In the genomic region with DNA sequence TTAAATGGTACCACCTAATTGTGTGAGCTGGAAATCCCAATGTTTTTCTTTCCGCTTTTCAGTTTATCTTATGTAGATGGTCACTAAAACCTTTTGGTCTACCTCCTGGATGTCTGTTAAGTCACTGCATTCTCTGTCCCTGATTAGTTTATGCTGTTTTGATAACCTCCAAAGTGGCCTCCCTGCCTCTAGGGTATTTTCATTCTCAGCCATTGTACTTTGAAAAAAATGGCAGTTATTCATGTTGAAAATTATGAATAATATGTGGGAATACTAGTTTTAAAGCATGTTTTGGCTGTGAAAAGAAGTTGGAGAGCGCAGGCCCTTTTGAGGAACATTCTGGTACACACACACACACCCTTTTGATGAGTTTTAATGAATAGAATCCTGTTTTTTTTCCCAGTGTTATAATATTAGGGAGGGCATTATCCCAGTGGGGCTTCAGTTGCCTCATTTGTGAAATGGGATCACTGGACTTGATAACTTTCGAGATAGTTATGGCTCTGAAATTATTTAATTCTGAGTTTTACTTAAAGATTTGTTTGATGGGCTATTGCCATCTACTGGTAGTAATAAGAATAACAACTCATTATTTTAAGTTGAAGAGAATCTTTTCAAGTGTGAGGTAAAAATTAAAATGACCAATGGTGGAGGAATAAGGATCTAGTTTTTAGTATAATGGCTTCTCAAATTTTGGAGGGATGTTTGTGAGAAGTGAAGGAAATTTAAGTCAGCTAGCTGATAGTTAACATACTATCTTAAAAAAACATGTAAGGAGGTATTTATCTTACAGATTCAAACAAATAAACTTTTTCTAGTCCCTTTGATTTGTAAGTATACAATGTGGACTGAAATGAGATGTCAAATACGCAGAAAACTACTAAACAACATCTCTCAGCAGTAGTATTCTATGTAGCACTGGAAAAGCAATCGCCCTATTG, we compare ENCODE assay signal across 8 cellular contexts. TPM values are rescaled to one million over a fixed set of nuclear protein-coding genes. Genes with fewer than 3 reads are reported as not detected.
DNase-seq lines count a peak whose midpoint lies in the region; ATAC-seq, FAIRE-seq and TF ChIP-seq lines count a peak whose summit lies in the region.

No MANE protein-coding gene starts in this region.

- DNase-seq in SIG-M5 treated with dmso at 0.1 percent for 504 hours (lab: John Stamatoyannopoulos, UW; ENCODE audit: unreplicated experiment) (peak; percentile 7), SIG-M5 (lab: John Stamatoyannopoulos, UW) (no peak), NCI-H2171 (lab: John Stamatoyannopoulos, UW) (peak; percentile 23), body of pancreas (no peak), mesenchymal stem cell (peak; percentile 47), NCI-H187 treated with DMSO at 0.1 percent for 48 hours (lab: John Stamatoyannopoulos, UW) (no peak), GM12891 (ENCODE audit: insufficient read length, low spot score) (no peak)

- H2AFZ ChIP-seq in mesenchymal stem cell (ENCODE audit: low read depth, low read length) = no peak overlapping the region

- no peak for TF ChIP-seq POLR2A in body of pancreas (IDR thresholded peaks at IDR 0.05)
- no peak for TF ChIP-seq POLR2A in GM12891 (IDR thresholded peaks at IDR 0.05; ENCODE audit: low read depth, low read length)

- TF ChIP-seq CTCF in body of pancreas (IDR thresholded peaks at IDR 0.05) = peak; percentile 52 to 67 (median 64)

- intact Hi-C loops in body of pancreas (cut with DNase I) = no loop called here

- peak overlapping the region in 2 of 4 donors; percentile 1 to 93 for H3K27ac ChIP-seq in body of pancreas
- no peak overlapping the region for H3K27ac ChIP-seq in mesenchymal stem cell (ENCODE audit: low read length, poor library complexity, severe bottlenecking)

- H3K27me3 ChIP-seq in body of pancreas (no peaks in the 10 kb centered on the region), mesenchymal stem cell (ENCODE audit: control insufficient read depth in 1 of 2, insufficient read depth in 1 of 2, low read length in 2 of 2) (no peaks in the 10 kb centered on the region)

- H3K23ac ChIP-seq in mesenchymal stem cell (ENCODE audit: low read length in 2 of 2) = no peak overlapping the region

- H3K18ac ChIP-seq in mesenchymal stem cell (ENCODE audit: low read depth in 1 of 2, low read length in 2 of 2) = no peak overlapping the region

- H3K9ac ChIP-seq in mesenchymal stem cell (ENCODE audit: low read length) = peak overlapping the region; percentile 25

- H3K9me3 ChIP-seq in body of pancreas (no peaks in the 10 kb centered on the region), mesenchymal stem cell (ENCODE audit: control insufficient read depth, low read length) (no peaks in the 10 kb centered on the region)

- H2BK12ac ChIP-seq in mesenchymal stem cell (ENCODE audit: low read length in 2 of 2) = no peak overlapping the region

- H3K14ac ChIP-seq in mesenchymal stem cell (ENCODE audit: low read length in 2 of 2) = no peak overlapping the region

- H3K36me3 ChIP-seq in body of pancreas (replicated peaks in 1 of 2; ENCODE audit: insufficient read depth in 1 of 2, low read depth in 2 of 2) = peaks cover 0 to 2% of the 10 kb centered on the region in 2 donors
- peaks cover 2 to 9% of the 10 kb centered on the region in 2 experiments for H3K36me3 ChIP-seq in mesenchymal stem cell (ENCODE audit: control insufficient read depth in 1 of 2, insufficient read depth in 2 of 2, low read depth in 1 of 2, low read length in 2 of 2)

- H2BK15ac ChIP-seq in mesenchymal stem cell (ENCODE audit: low read depth, poor library complexity, severe bottlenecking) = no peak overlapping the region

- peaks cover 1% of the 10 kb centered on the region for H3K79me1 ChIP-seq in mesenchymal stem cell (replicated peaks; ENCODE audit: low read length, poor library complexity, severe bottlenecking)

- H2BK5ac ChIP-seq in mesenchymal stem cell (ENCODE audit: low read depth, low read length, poor library complexity, severe bottlenecking) = no peak overlapping the region

- no peak overlapping the region for H4K8ac ChIP-seq in mesenchymal stem cell (ENCODE audit: low read length)

- no peak overlapping the region for H2AK5ac ChIP-seq in mesenchymal stem cell (ENCODE audit: low read length, severe bottlenecking)

- H3K4ac ChIP-seq in mesenchymal stem cell (ENCODE audit: low read depth in 1 of 2, low read length in 2 of 2) = no peak overlapping the region

- H2BK120ac ChIP-seq in mesenchymal stem cell (ENCODE audit: low read depth, low read length) = no peak overlapping the region

- H3K4me1 ChIP-seq in body of pancreas (peaks cover 56% of the 10 kb centered on the region), mesenchymal stem cell (ENCODE audit: control insufficient read depth, insufficient read depth, low read depth, low read length) (peaks cover 8% of the 10 kb centered on the region)

- H3K4me3 ChIP-seq in body of pancreas = no peak overlapping the region
- no peak overlapping the region for H3K4me3 ChIP-seq in mesenchymal stem cell (ENCODE audit: insufficient read depth in 1 of 2, low read depth in 1 of 2, low read length in 2 of 2)

- no peak overlapping the region for H3K4me2 ChIP-seq in mesenchymal stem cell (ENCODE audit: low read length, poor library complexity, severe bottlenecking)

- no peak for FAIRE-seq in GM12891 (lab: Jason Lieb, UNC)

- WGBS in body of pancreas, 2 donors = 37 to 42% methylated on average over 5 of the region's 5 CpGs
- WGBS in mesenchymal stem cell = 62% methylated on average over 3 of the region's 5 CpGs

- no peak overlapping the region for H4K91ac ChIP-seq in mesenchymal stem cell (ENCODE audit: low read length)

- no peak for ATAC-seq in body of pancreas
- no peak for ATAC-seq in GM19035 (IDR thresholded peaks at IDR 0.05; ENCODE audit: unreplicated experiment)

TF ChIP-seq in GM12891, 5 proteins besides CTCF, POLR2A, EP300 and RAD21:
- TF ChIP-seq SPI1 (IDR thresholded peaks at IDR 0.05; ENCODE audit: low read depth, low read length) (no peak), TAF1 (IDR thresholded peaks at IDR 0.05; ENCODE audit: low read depth, low read length) (no peak), POU2F2 (IDR thresholded peaks at IDR 0.05; ENCODE audit: low read depth, low read length) (no peak), POLR2AphosphoS5 (IDR thresholded peaks at IDR 0.05; ENCODE audit: low read depth, low read length) (no peak), PAX5 (IDR thresholded peaks at IDR 0.05; ENCODE audit: insufficient read depth, low read length, severe bottlenecking) (no peak)

RNA-seq across cellular contexts. Expression of gene FDX1, which starts 3.9 kb away (rescaled TPM):
- total RNA-seq in body of pancreas = 10 to 100 TPM; 14.0 to 15.2 TPM
- polyA plus RNA-seq in mesenchymal stem cell (2013, experiment 1 of 2) = 8.3 TPM
- 8.8 TPM for polyA plus RNA-seq in mesenchymal stem cell (2013, experiment 2 of 2)
- 5.2 TPM for polyA plus RNA-seq in GM12891 (2012; ENCODE audit: low read depth, missing spikeins)

Comparison
In these comparisons a context has a peak if more than half of its experiments do, and no peak if none do; other contexts are left out.
1. DNase-seq: peak in SIG-M5 treated with dmso at 0.1 percent for 504 hours (single experiment), NCI-H2171 (single experiment) and mesenchymal stem cell (single experiment); none in SIG-M5 (single experiment), body of pancreas (0 of 4), NCI-H187 treated with DMSO at 0.1 percent for 48 hours (single experiment) and GM12891 (single experiment).